In the genomic region with DNA sequence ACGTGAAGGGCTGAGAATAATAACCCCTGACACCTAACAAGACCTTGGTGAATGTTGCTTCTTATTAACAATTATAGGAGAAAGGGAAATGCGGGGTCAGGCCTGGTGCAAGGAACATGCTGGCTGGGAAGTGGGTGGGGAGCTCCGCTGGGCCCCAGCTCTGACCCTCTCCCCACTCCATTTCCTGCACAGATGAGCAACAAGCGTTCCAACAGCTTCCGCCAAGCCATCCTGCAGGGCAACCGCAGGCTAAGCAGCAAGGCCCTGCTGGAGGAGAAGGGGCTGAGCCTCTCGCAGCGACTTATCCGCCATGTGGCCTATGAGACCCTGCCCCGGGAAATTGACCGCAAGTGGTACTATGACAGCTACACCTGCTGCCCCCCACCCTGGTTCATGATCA, we compare ENCODE assay signal across 14 cellular contexts. TPM values are rescaled to one million over a fixed set of nuclear protein-coding genes. Genes with fewer than 3 reads are reported as not detected.
"Had no signal": no experiment of that assay in that cellular context is flagged by ENCODE, and none has a peak within 500 bp of the region (broad histone marks: within the 10 kb centered on the region; RNA-seq: fewer than 3 reads in every experiment).

No MANE protein-coding gene starts in this region.

- H3K4me3 ChIP-seq: body of pancreas, smooth muscle cell had no signal

- DNase-seq: activated CD4-positive, alpha-beta T cell treated with anti-CD3 and anti-CD28 coated beads, Interleukin-2, amount 50 U/mL, for 4 hours; activated T-cell treated with anti-CD3 and anti-CD28 coated beads, Interleukin-2, amount 50 U/mL, for 1 hour; body of pancreas; central memory CD4-positive, alpha-beta T cell; hypothalamus; immature natural killer cell; naive thymus-derived CD8-positive, alpha-beta T cell; right cardiac atrium had no signal

- FAIRE-seq: TTC549 had no signal

- H3K9me3 ChIP-seq: body of pancreas had no signal

- H3K4me1 ChIP-seq: body of pancreas had no signal

- ATAC-seq: activated CD4-positive, CD25-positive, alpha-beta regulatory T cell treated with anti-CD3 and anti-CD28 coated beads, Interleukin-2, amount 50 U/mL, for 24 hours; body of pancreas; esophagus mucosa; naive thymus-derived CD8-positive, alpha-beta T cell; right cardiac atrium had no signal

- H3K27me3 ChIP-seq: body of pancreas had no signal

- H3K27ac ChIP-seq: body of pancreas had no signal

RNA-seq across cellular contexts. Expression of a gene that starts 23.0 kb away (rescaled TPM):
- total RNA-seq: glomerular endothelial cell; lung microvascular endothelial cell; naive thymus-derived CD8-positive, alpha-beta T cell; smooth muscle cell had no signal
- polyA plus RNA-seq: immature natural killer cell; naive thymus-derived CD8-positive, alpha-beta T cell; smooth muscle cell had no signal
